ENCODE assay signal across 24 cellular contexts in the genomic region with DNA sequence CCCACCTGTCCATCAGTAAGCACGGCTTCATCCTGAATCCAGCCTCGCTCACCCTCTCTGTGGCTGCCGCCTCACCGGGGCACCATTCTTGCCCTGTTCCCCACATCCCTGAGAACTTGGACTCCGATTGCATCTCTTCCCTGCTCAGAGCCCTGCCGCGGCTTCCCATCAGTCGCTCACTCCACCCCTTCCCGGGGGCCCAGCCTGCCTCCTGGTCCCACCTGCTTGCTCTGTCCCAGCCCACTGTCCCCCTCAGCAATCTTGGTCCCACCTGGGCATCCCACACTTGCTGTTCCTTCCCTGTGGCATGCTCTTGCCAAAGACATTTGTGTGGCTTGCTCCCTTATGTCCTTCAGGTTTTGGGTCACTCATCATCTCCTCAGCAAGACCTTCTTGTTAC. TPM values are rescaled to one million over a fixed set of nuclear protein-coding genes. Genes with fewer than 3 reads are reported as not detected.
DNase-seq lines count a peak whose midpoint lies in the region; ATAC-seq, FAIRE-seq and TF ChIP-seq lines count a peak whose summit lies in the region.
"Had no signal": no experiment of that assay in that cellular context is flagged by ENCODE, and none has a peak within 500 bp of the region (broad histone marks: within the 10 kb centered on the region; RNA-seq: fewer than 3 reads in every experiment).

No MANE protein-coding gene starts in this region.

- no peaks in the 10 kb centered on the region for H3K4me1 Mint-ChIP-seq in stimulated activated memory B cell treated with anti-CD40 and anti-IgM and Interleukin-4, amounts not matched to agents 10 μg/mL and 1 μg/mL and 100 μg/mL, for 72 hours
- H3K4me1 Mint-ChIP-seq: B cell had no signal

- no peak overlapping the region for H3K14ac ChIP-seq in neuronal stem cell (ENCODE audit: low read length)

- H2BK15ac ChIP-seq in neuronal stem cell (ENCODE audit: low read length), result no peak overlapping the region

- peaks cover 17% of the 10 kb centered on the region for H3K27me3 Mint-ChIP-seq in stimulated activated memory B cell treated with anti-CD40 and anti-IgM and Interleukin-4, amounts not matched to agents 10 μg/mL and 1 μg/mL and 100 μg/mL, for 72 hours

- no peak overlapping the region for H3K9ac ChIP-seq in kidney (ENCODE audit: low read length in 2 of 2)
- H3K9ac ChIP-seq in HepG2 (ENCODE audit: insufficient read depth, low read depth, low read length), result no peak overlapping the region
- no peak overlapping the region for H3K9ac ChIP-seq in neuronal stem cell (ENCODE audit: low read depth, low read length, poor library complexity)
- H3K9ac ChIP-seq: BLaER1 treated with 17β-estradiol and CSF1 and Interleukin-3, amounts not matched to agents 10 nM and 100 nM had no signal

- no peak overlapping the region for H3K4ac ChIP-seq in neuronal stem cell (ENCODE audit: low read length)

- H2BK120ac ChIP-seq in neuronal stem cell (ENCODE audit: low read depth, low read length), result no peak overlapping the region

- H3K79me2 ChIP-seq in HepG2 (ENCODE audit: insufficient read depth, low read length), result no peaks in the 10 kb centered on the region

- DNase-seq in kidney (peak; percentile 73), HepG2 (ENCODE audit: low spot score) (no peak), neuronal stem cell (ENCODE audit: low spot score) (no peak), A673 (ENCODE audit: low spot score) (no peak)
- DNase-seq: 8988T; AML-193; Calu3; CD4-positive, alpha-beta T cell; CD8-positive, alpha-beta T cell; DMS79 treated with DMSO at 0.1 percent for 48 hours; GF-D8 had no signal

- H4K8ac ChIP-seq in neuronal stem cell (ENCODE audit: low read depth, low read length), result no peak overlapping the region

- no peak overlapping the region for H3K27ac Mint-ChIP-seq in stimulated activated memory B cell treated with anti-CD40 and anti-IgM and Interleukin-4, amounts not matched to agents 10 μg/mL and 1 μg/mL and 100 μg/mL, for 72 hours
- H3K27ac Mint-ChIP-seq: B cell; CD4-positive, alpha-beta T cell; CD8-positive, alpha-beta T cell had no signal

- no peak overlapping the region for H4K91ac ChIP-seq in neuronal stem cell (ENCODE audit: low read depth, low read length, poor library complexity)

- peak overlapping the region; percentile 67 for H3K18ac ChIP-seq in neuronal stem cell (ENCODE audit: low read length)

- no peak for TF ChIP-seq EP300 in HepG2 (IDR thresholded peaks at IDR 0.05; ENCODE audit: low read depth in 2 of 2, low read length in 2 of 2)
- no peak for TF ChIP-seq EP300 in HepG2 (CRISPR knock-in tag; IDR thresholded peaks at IDR 0.05; ENCODE audit: borderline replicate concordance)

- H2AK5ac ChIP-seq in neuronal stem cell (ENCODE audit: low read depth, low read length), result no peak overlapping the region

- no peaks in the 10 kb centered on the region for H3K4me1 ChIP-seq in kidney (ENCODE audit: control insufficient read depth in 1 of 2, insufficient read depth in 1 of 2, low read depth in 1 of 2, low read length in 2 of 2)
- peaks cover 12% of the 10 kb centered on the region for H3K4me1 ChIP-seq in HepG2 (ENCODE audit: insufficient read depth, low read length)
- H3K4me1 ChIP-seq in neuronal stem cell (ENCODE audit: control insufficient read depth in 2 of 2, insufficient read depth in 1 of 2, low read depth in 1 of 2, low read length in 2 of 2), result peaks cover 0 to 8% of the 10 kb centered on the region in 2 donors
- no peaks in the 10 kb centered on the region for H3K4me1 ChIP-seq in A673 (ENCODE audit: insufficient read depth, low read length, poor library complexity, severe bottlenecking)
- H3K4me1 ChIP-seq: BLaER1 treated with 17β-estradiol and CSF1 and Interleukin-3, amounts not matched to agents 10 nM and 100 nM; Caco-2 had no signal

- intact Hi-C loops in kidney (cut with DNase I), result loop anchor here (10.0 kb wide), 1 partner anchor 855 kb away; no protein-coding TSS in a partner anchor
- intact Hi-C loops in HepG2 (cut with micrococcal nuclease; ENCODE audit: unreplicated experiment), result no loop called here
- intact Hi-C loops in A673 (cut with micrococcal nuclease; ENCODE audit: unreplicated experiment), result no loop called here

- no peak for FAIRE-seq in kidney (lab: Jason Lieb, UNC)
- no peak for FAIRE-seq in HepG2 (lab: Jason Lieb, UNC)
- FAIRE-seq: A204.1, D721Med, G401.6, GM12891, GM19239 had no signal

- H3K4me3 ChIP-seq in kidney (ENCODE audit: low read length in 2 of 2) (no peak overlapping the region), HepG2 (replicated peaks in 1 of 3; ENCODE audit: insufficient read depth in 1 of 3, low read depth in 2 of 3, low read length in 3 of 3) (no peak overlapping the region), neuronal stem cell (ENCODE audit: low read length in 2 of 2) (no peak overlapping the region), A673 (ENCODE audit: low read depth, low read length, poor library complexity, severe bottlenecking) (no peak overlapping the region)
- H3K4me3 ChIP-seq: BLaER1 treated with 17β-estradiol and CSF1 and Interleukin-3, amounts not matched to agents 10 nM and 100 nM had no signal

- H3K4me2 ChIP-seq in HepG2 (ENCODE audit: low read depth, low read length) (no peak overlapping the region), neuronal stem cell (ENCODE audit: insufficient read depth, low read length, poor library complexity, severe bottlenecking) (no peak overlapping the region)
- H3K4me2 ChIP-seq: BLaER1 treated with 17β-estradiol and CSF1 and Interleukin-3, amounts not matched to agents 10 nM and 100 nM had no signal

- TF ChIP-seq RAD21 in HepG2 (CRISPR knock-in tag; IDR thresholded peaks at IDR 0.05), result no peak

- H3K27ac ChIP-seq in kidney (ENCODE audit: low read depth in 2 of 2, low read length in 2 of 2) (no peak overlapping the region), HepG2 (ENCODE audit: extremely low read length, insufficient read depth, low read length) (no peak overlapping the region), neuronal stem cell (replicated peaks; ENCODE audit: low read length) (no peak overlapping the region), A673 (ENCODE audit: low read depth, low read length, poor library complexity, severe bottlenecking) (no peak overlapping the region)
- H3K27ac ChIP-seq: BLaER1 treated with 17β-estradiol and CSF1 and Interleukin-3, amounts not matched to agents 10 nM and 100 nM; C4-2B had no signal

- ATAC-seq in HepG2, result peak; percentile 5; the same call in 2 of the 3 replicates
- peak; percentile 3 for ATAC-seq in stimulated activated memory B cell treated with anti-CD40 and anti-IgM and Interleukin-4, amounts not matched to agents 10 μg/mL and 1 μg/mL and 100 μg/mL, for 72 hours
- ATAC-seq in HG02759 (IDR thresholded peaks at IDR 0.05; ENCODE audit: unreplicated experiment), result no peak
- no peak for ATAC-seq in GM21526 (IDR thresholded peaks at IDR 0.05; ENCODE audit: low FRiP score, unreplicated experiment)
- ATAC-seq: CD8-positive, alpha-beta T cell had no signal

- H4K20me1 ChIP-seq in HepG2 (ENCODE audit: insufficient read depth, low read length), result no peaks in the 10 kb centered on the region
- H4K20me1 ChIP-seq: BLaER1 treated with 17β-estradiol and CSF1 and Interleukin-3, amounts not matched to agents 10 nM and 100 nM had no signal

- POLR2A ChIA-PET in HepG2 (lab: Yijun Ruan, JAX), result no interaction called here
- POLR2A ChIA-PET in A673 (lab: Charles Lee; ENCODE audit: low non-redundant PET), result no interaction called here

- TF ChIP-seq POLR2A in HepG2 (IDR thresholded peaks at IDR 0.05; ENCODE audit: insufficient read depth in 1 of 2, low read depth in 2 of 2, low read length in 2 of 2), result 0 out of 4 replicates have a peak, but pooled peaks of 1 of the 2 experiments have one; percentile 32

- TF ChIP-seq CTCF in kidney (IDR thresholded peaks at IDR 0.05; ENCODE audit: borderline replicate concordance, extremely low read depth, insufficient read depth), result no peak
- TF ChIP-seq CTCF in HepG2 (CRISPR knock-in tag; IDR thresholded peaks at IDR 0.05), result no peak
- no peak for TF ChIP-seq CTCF in A673 (conservative IDR thresholded peaks at IDR 0.05; ENCODE audit: low read depth, low read length)

- H3K4me3 Mint-ChIP-seq in stimulated activated memory B cell treated with anti-CD40 and anti-IgM and Interleukin-4, amounts not matched to agents 10 μg/mL and 1 μg/mL and 100 μg/mL, for 72 hours, result no peak overlapping the region
- H3K4me3 Mint-ChIP-seq: B cell; CD4-positive, alpha-beta T cell; CD8-positive, alpha-beta T cell had no signal

- H2BK12ac ChIP-seq in neuronal stem cell (ENCODE audit: low read length), result no peak overlapping the region

- WGBS in HepG2 (ENCODE audit: low lambda C conversion rate), result 98% methylated on average over 9 of the region's 9 CpGs
- WGBS in neuronal stem cell (ENCODE audit: extremely low coverage in 2 of 2, insufficient read length in 2 of 2, insufficient replicate concordance in 1 of 2), 2 donors, result no CpG with 5 or more reads among the region's 9 CpGs

- H3K36me3 ChIP-seq in kidney (ENCODE audit: control insufficient read depth in 1 of 2, insufficient read depth in 2 of 2, low read length in 2 of 2) (no peaks in the 10 kb centered on the region), HepG2 (replicated peaks in 1 of 2; ENCODE audit: control insufficient read depth in 1 of 2, insufficient read depth in 2 of 2, low read length in 2 of 2) (peaks cover 57 to 92% of the 10 kb centered on the region in 2 experiments), neuronal stem cell (replicated peaks in 1 of 2; ENCODE audit: control insufficient read depth in 2 of 2, insufficient read depth in 2 of 2, low read length in 2 of 2) (peaks cover 25 to 98% of the 10 kb centered on the region in 2 donors), A673 (ENCODE audit: insufficient read depth, low read length, poor library complexity, severe bottlenecking) (no peaks in the 10 kb centered on the region)
- H3K36me3 ChIP-seq: BLaER1 treated with 17β-estradiol and CSF1 and Interleukin-3, amounts not matched to agents 10 nM and 100 nM had no signal

- H3K9me3 ChIP-seq in kidney (ENCODE audit: control insufficient read depth in 1 of 2, low read length in 2 of 2) (no peaks in the 10 kb centered on the region), HepG2 (ENCODE audit: low read length) (no peaks in the 10 kb centered on the region), neuronal stem cell (replicated peaks in 1 of 2; ENCODE audit: control insufficient read depth in 2 of 2, insufficient read depth in 1 of 2, low read depth in 1 of 2, low read length in 2 of 2) (no peaks in the 10 kb centered on the region), A673 (ENCODE audit: low read depth, low read length, poor library complexity, severe bottlenecking) (no peaks in the 10 kb centered on the region)
- H3K9me3 ChIP-seq: BLaER1 treated with 17β-estradiol and CSF1 and Interleukin-3, amounts not matched to agents 10 nM and 100 nM; Caco-2 had no signal

- no TSS peak for BruUV-seq in HepG2 (replicated peaks; lab: Mats Ljungman, UMichigan)
- BruUV-seq in A673 (replicated peaks; lab: Mats Ljungman, UMichigan), result no TSS peak

- no peak overlapping the region for H2AFZ ChIP-seq in HepG2 (ENCODE audit: low read length)
- H2AFZ ChIP-seq in neuronal stem cell (ENCODE audit: low read length), result no peak overlapping the region

- H3K23ac ChIP-seq in neuronal stem cell (ENCODE audit: low read depth, low read length, poor library complexity), result peak overlapping the region; percentile 29

- H3K36me3 Mint-ChIP-seq in stimulated activated memory B cell treated with anti-CD40 and anti-IgM and Interleukin-4, amounts not matched to agents 10 μg/mL and 1 μg/mL and 100 μg/mL, for 72 hours, result no peaks in the 10 kb centered on the region
- H3K36me3 Mint-ChIP-seq: CD8-positive, alpha-beta T cell had no signal

- no peaks in the 10 kb centered on the region for H3K27me3 ChIP-seq in HepG2 (ENCODE audit: control insufficient read depth in 1 of 2, insufficient read depth in 2 of 2, low read length in 2 of 2)
- H3K27me3 ChIP-seq in neuronal stem cell (ENCODE audit: control insufficient read depth in 3 of 3, insufficient read depth in 3 of 3, low read depth in 1 of 3, low read length in 3 of 3), result no peaks in the 10 kb centered on the region
- H3K27me3 ChIP-seq in A673 (replicated peaks; ENCODE audit: insufficient read depth, low read depth, low read length, poor library complexity), result no peaks in the 10 kb centered on the region
- H3K27me3 ChIP-seq: BLaER1 treated with 17β-estradiol and CSF1 and Interleukin-3, amounts not matched to agents 10 nM and 100 nM had no signal

- in situ Hi-C loops in HepG2 (cut with HindIII; ENCODE audit: extremely low pct_ligation_motif_present, low pct_unique_long_range_greater_than_20kb), result no loop called here

- H3K79me1 ChIP-seq in neuronal stem cell (ENCODE audit: low read depth, low read length), result no peaks in the 10 kb centered on the region

- CTCF ChIA-PET in HepG2 (lab: Yijun Ruan, JAX; ENCODE audit: low intra/inter-chr PET ratio, low total read pairs) (no interaction called here), A673 (lab: Charles Lee) (no interaction called here)

- no peaks in the 10 kb centered on the region for H3K9me3 Mint-ChIP-seq in stimulated activated memory B cell treated with anti-CD40 and anti-IgM and Interleukin-4, amounts not matched to agents 10 μg/mL and 1 μg/mL and 100 μg/mL, for 72 hours
- H3K9me3 Mint-ChIP-seq: CD4-positive, alpha-beta T cell; CD8-positive, alpha-beta T cell had no signal

- no peak overlapping the region for H2BK5ac ChIP-seq in neuronal stem cell (ENCODE audit: low read length)

RNA-seq across cellular contexts. Expression of a gene that starts 56.3 kb away (rescaled TPM):
- total RNA-seq in kidney (0.98 TPM), HepG2 (2016; rRNA removed; fragmentation: Illumina TruSeq; extraction: Trizol) (61.2 and 64.2 TPM in 2 replicates), A673 (2021) (1.3 and 1.5 TPM in 2 replicates)
- polyA plus RNA-seq in kidney (ENCODE audit: insufficient read depth, low read depth, low replicate concordance) (1.8 TPM), HepG2 (2011; rRNA removed) (26.8 and 31.3 TPM in 2 replicates)
- total RNA-seq in HepG2 (2016; cell fraction: cytosol; rRNA removed; fragmentation: Illumina TruSeq; extraction: Trizol; ENCODE audit: low read depth), result 22.9 and 28.7 TPM in 2 replicates
- 62.9 and 63.8 TPM in 2 replicates for total RNA-seq in HepG2 (2016; cell fraction: insoluble cytoplasmic fraction; rRNA removed; fragmentation: Illumina TruSeq; extraction: Trizol)
- 43.0 and 57.1 TPM in 2 replicates for total RNA-seq in HepG2 (2016; cell fraction: membrane; rRNA removed; fragmentation: Illumina TruSeq; extraction: Trizol)
- total RNA-seq in HepG2 (2016; cell fraction: nucleus; rRNA removed; fragmentation: Illumina TruSeq; extraction: Trizol), result 118 and 132 TPM in 2 replicates
- 20.4 and 21.0 TPM in 2 replicates for polyA plus RNA-seq in HepG2 (2011; cell fraction: cytosol; rRNA removed)
- polyA plus RNA-seq in HepG2 (2011; cell fraction: nucleus; rRNA removed), result 110 and 130 TPM in 2 replicates
- polyA plus RNA-seq in HepG2 (2012), result 47.0 and 84.0 TPM in 2 replicates
- 10.7 and 14.3 TPM in 2 replicates for polyA plus RNA-seq in HepG2 (2016; cell fraction: cytosol; fragmentation: Illumina TruSeq; extraction: Trizol; ENCODE audit: low read depth)
- polyA plus RNA-seq in HepG2 (2016; cell fraction: insoluble cytoplasmic fraction; fragmentation: Illumina TruSeq; extraction: Trizol; ENCODE audit: low read depth), result 38.8 and 51.0 TPM in 2 replicates
- 17.8 and 18.3 TPM in 2 replicates for polyA plus RNA-seq in HepG2 (2016; cell fraction: membrane; fragmentation: Illumina TruSeq; extraction: Trizol; ENCODE audit: low read depth)
- 158 and 174 TPM in 2 replicates for polyA plus RNA-seq in HepG2 (2016; cell fraction: nucleus; fragmentation: Illumina TruSeq; extraction: Trizol; ENCODE audit: insufficient read depth, low read depth)
- 1.5 and 97.9 TPM in 2 replicates for polyA minus RNA-seq in HepG2 (2011; rRNA and poly(A)+ RNA removed; ENCODE audit: low replicate concordance)
- polyA minus RNA-seq in HepG2 (2011; cell fraction: cytosol; rRNA and poly(A)+ RNA removed), result 60.3 and 64.2 TPM in 2 replicates
- polyA minus RNA-seq in HepG2 (2011; cell fraction: nucleus; rRNA and poly(A)+ RNA removed), result 142 and 160 TPM in 2 replicates
- polyA plus RNA-seq in neuronal stem cell (2013, experiment 1 of 2), result 16.7 TPM
- 16.9 TPM for polyA plus RNA-seq in neuronal stem cell (2013, experiment 2 of 2)
- polyA plus RNA-seq: BJ had no signal

Comparison
In these comparisons a context has a peak if more than half of its experiments do, and no peak if none do; other contexts are left out.
1. ATAC-seq: peak in HepG2 (single experiment) and stimulated activated memory B cell treated with anti-CD40 and anti-IgM and Interleukin-4, amounts not matched to agents 10 μg/mL and 1 μg/mL and 100 μg/mL, for 72 hours (single experiment); none in HG02759 (single experiment) and GM21526 (single experiment).